ENCODE assay signal across 8 cellular contexts in the genomic region with DNA sequence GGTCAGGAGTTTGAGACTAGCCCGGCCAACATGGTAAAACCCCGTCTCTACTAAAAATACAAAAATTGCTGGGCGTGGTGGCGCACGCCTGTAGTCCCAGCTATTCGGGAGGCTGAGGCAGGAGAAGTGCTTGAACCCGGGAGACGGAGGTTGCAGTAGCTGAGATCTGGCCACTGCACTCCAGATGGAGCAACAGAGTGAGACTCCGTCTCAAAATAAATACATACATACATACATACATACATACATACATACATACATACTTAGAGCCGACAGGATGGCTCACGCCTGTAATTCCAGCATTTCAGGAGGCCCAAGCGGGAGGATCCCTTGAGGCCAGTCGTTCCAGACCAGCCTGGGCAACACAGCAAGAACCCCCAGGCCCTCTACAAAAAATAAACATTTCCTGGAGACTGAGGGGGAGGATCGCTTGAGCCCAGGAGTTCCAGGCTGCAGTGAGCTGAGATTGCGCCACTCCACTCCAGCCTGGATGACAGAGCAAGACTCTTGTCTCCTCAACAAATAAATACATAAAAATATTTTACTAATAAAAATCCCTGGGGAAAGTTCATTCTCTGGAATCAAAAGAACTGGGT. TPM values are rescaled to one million over a fixed set of nuclear protein-coding genes. Genes with fewer than 3 reads are reported as not detected.
A peak's percentile ranks its signal among the peaks of the same experiment; 100 is the strongest.
DNase-seq lines count a peak whose midpoint lies in the region; ATAC-seq and TF ChIP-seq lines count a peak whose summit lies in the region.

No MANE protein-coding gene starts in this region.

- H3K27me3 ChIP-seq in mammary epithelial cell (ENCODE audit: insufficient read depth, low read length): no peaks in the 10 kb centered on the region

- H3K9me3 Mint-ChIP-seq in IgD-negative memory B cell: no peaks in the 10 kb centered on the region

- H3K4me3 ChIP-seq in mammary epithelial cell (replicated peaks in 1 of 3; ENCODE audit: insufficient read depth in 1 of 3, low read depth in 2 of 3, low read length in 3 of 3) (peak overlapping the region; percentile 79 to 98 (median 94)), mesodermal cell (ENCODE audit: extremely low read depth, insufficient read depth, low read length, poor library complexity, severe bottlenecking) (peak overlapping the region; percentile 92)

- peak overlapping the region; percentile 99 for H3K4me2 ChIP-seq in mammary epithelial cell (ENCODE audit: insufficient read depth, low read depth, low read length)

- H3K9ac ChIP-seq in mammary epithelial cell (ENCODE audit: insufficient read depth, low read length): peak overlapping the region; percentile 94

- H2AFZ ChIP-seq in mammary epithelial cell (ENCODE audit: low read depth, low read length): peak overlapping the region; percentile 93

- no peaks in the 10 kb centered on the region for H3K27me3 Mint-ChIP-seq in IgD-negative memory B cell

- H3K4me1 ChIP-seq in mammary epithelial cell (ENCODE audit: insufficient read depth, low read length): peaks cover 24% of the 10 kb centered on the region
- H3K4me1 ChIP-seq in mesodermal cell (ENCODE audit: control insufficient read depth, insufficient read depth, low read length, poor library complexity, severe bottlenecking): peaks cover 15% of the 10 kb centered on the region

- peak overlapping the region; percentile 97 to 100 (median 98) for H3K4me3 Mint-ChIP-seq in IgD-negative memory B cell

- intact Hi-C loops in mammary epithelial cell (cut with micrococcal nuclease): no loop called here

- peak overlapping the region in 2 of 3 donors; percentile 93 to 98 for H3K27ac Mint-ChIP-seq in IgD-negative memory B cell

- H3K4me1 Mint-ChIP-seq in IgD-negative memory B cell: peaks cover 9 to 17% (median 14%) of the 10 kb centered on the region in 3 donors

- dilution Hi-C loops in mammary epithelial cell (cut with HindIII; ENCODE audit: low sequenced_read_pairs): no loop called here

- 38% methylated on average over 14 of the region's 15 CpGs for WGBS in mammary epithelial cell (ENCODE audit: low coverage, missing lambda C conversion rate)
- WGBS in mesodermal cell (ENCODE audit: insufficient coverage in 2 of 2), 2 experiments: 88 to 91% methylated on average over 10 to 12 of the region's 15 CpGs

- H3K36me3 ChIP-seq in mammary epithelial cell (ENCODE audit: insufficient read depth, low read length) (peaks cover 3% of the 10 kb centered on the region), mesodermal cell (ENCODE audit: control insufficient read depth, insufficient read depth, low read length) (no peaks in the 10 kb centered on the region)

- BruUV-seq in mammary epithelial cell (replicated peaks; lab: Mats Ljungman, UMichigan): TSS peak; percentile 93

- CTCF ChIA-PET in mammary epithelial cell (lab: Charles Lee; ENCODE audit: low non-redundant PET): no interaction called here

- no peak for ATAC-seq in GM21367 (IDR thresholded peaks at IDR 0.05; ENCODE audit: unreplicated experiment)

- DNase-seq in mammary epithelial cell: no peak
- DNase-seq in NCI-H526 (lab: John Stamatoyannopoulos, UW): no peak
- DNase-seq in amygdala (lab: John Stamatoyannopoulos, UW): no peak
- DNase-seq in KG1 (lab: John Stamatoyannopoulos, UW): no peak

- H3K27ac ChIP-seq in 22Rv1: peak overlapping the region; percentile 93
- peak overlapping the region; percentile 94 for H3K27ac ChIP-seq in mammary epithelial cell (ENCODE audit: insufficient read depth, low read depth, low read length)
- peak overlapping the region; percentile 98 for H3K27ac ChIP-seq in mesodermal cell (ENCODE audit: low read depth, low read length, severe bottlenecking)

- H4K20me1 ChIP-seq in mammary epithelial cell (ENCODE audit: insufficient read depth, low read length): no peaks in the 10 kb centered on the region

- peaks cover 38% of the 10 kb centered on the region for H3K79me2 ChIP-seq in mammary epithelial cell (ENCODE audit: insufficient read depth, low read length)

- TF ChIP-seq CTCF in 22Rv1 (IDR thresholded peaks at IDR 0.05): 0 out of 2 replicates have a peak, but pooled peaks have one; percentile 8
- TF ChIP-seq CTCF in mammary epithelial cell (conservative IDR thresholded peaks at IDR 0.05 in 1 of 2, IDR thresholded peaks at IDR 0.05 in 1 of 2; ENCODE audit: extremely low read depth in 1 of 2, insufficient read depth in 1 of 2, low read depth in 1 of 2, low read length in 2 of 2): no peak

- H3K9me3 ChIP-seq in mammary epithelial cell (replicated peaks; ENCODE audit: insufficient read depth, low read length) (no peaks in the 10 kb centered on the region), mesodermal cell (ENCODE audit: control insufficient read depth, low read length) (no peaks in the 10 kb centered on the region)

- no peaks in the 10 kb centered on the region for H3K36me3 Mint-ChIP-seq in IgD-negative memory B cell

- in situ Hi-C loops in mammary epithelial cell (cut with MboI; ENCODE audit: low sequenced_read_pairs in 2 of 2): no loop called here

RNA-seq across cellular contexts. Expression of gene FBXL18, which starts 0.9 kb away (rescaled TPM):
- polyA plus RNA-seq in IgD-negative memory B cell: 1.3 TPM
- total RNA-seq in mammary epithelial cell: 10 to 100 TPM; 16.5 to 24.8 TPM
- 11.4 TPM for polyA plus RNA-seq in mammary epithelial cell
- 15.5 TPM for polyA minus RNA-seq in mammary epithelial cell
- 6.0 TPM for polyA plus RNA-seq in mesodermal cell (2013, experiment 1 of 2)
- polyA plus RNA-seq in mesodermal cell (2013, experiment 2 of 2): 4.9 TPM

RNA-seq across cellular contexts. Expression of gene ACTB, which starts 15.9 kb away (rescaled TPM):
- polyA plus RNA-seq in IgD-negative memory B cell (10,465 TPM), mammary epithelial cell (6,356 TPM)
- 1,000 to 10,000 TPM; 6,894 to 7,221 TPM for total RNA-seq in mammary epithelial cell
- polyA minus RNA-seq in mammary epithelial cell: 14,859 TPM
- 3,902 TPM for polyA plus RNA-seq in mesodermal cell (2013, experiment 1 of 2)
- polyA plus RNA-seq in mesodermal cell (2013, experiment 2 of 2): 3,238 TPM
